Comparison of ENCODE assay signal across 2 cellular contexts in genomic region chr10:129541748-129542487, GRCh38.
TF ChIP-seq lines count a peak whose summit lies in the region.

No MANE protein-coding gene starts in this region.

TF ChIP-seq in H1, 55 proteins besides CTCF, POLR2A, EP300 and RAD21 (continued from another document):
- TF ChIP-seq NRF1 (IDR thresholded peaks at IDR 0.05; ENCODE audit: low read depth, low read length) (no peak), NANOG (IDR thresholded peaks at IDR 0.05; ENCODE audit: insufficient read depth, low read depth, low read length, poor library complexity, severe bottlenecking) (no peak), BRCA1 (IDR thresholded peaks at IDR 0.05; ENCODE audit: low read depth, low read length) (no peak), JUN (IDR thresholded peaks at IDR 0.05; ENCODE audit: low read depth, low read length) (no peak), PHF8 (conservative IDR thresholded peaks at IDR 0.05; ENCODE audit: low read depth, low read length) (no peak), SP4 (IDR thresholded peaks at IDR 0.05; ENCODE audit: low read length) (no peak), CBX5 (IDR thresholded peaks at IDR 0.05; ENCODE audit: low read depth, low read length) (no peak), TBP (IDR thresholded peaks at IDR 0.05; ENCODE audit: low read depth, low read length) (no peak), HDAC6 (IDR thresholded peaks at IDR 0.05; ENCODE audit: low read depth, low read length) (no peak), FOSL1 (IDR thresholded peaks at IDR 0.05; ENCODE audit: insufficient read depth, low read depth, low read length) (no peak)
- TF ChIP-seq, protein P1, sequence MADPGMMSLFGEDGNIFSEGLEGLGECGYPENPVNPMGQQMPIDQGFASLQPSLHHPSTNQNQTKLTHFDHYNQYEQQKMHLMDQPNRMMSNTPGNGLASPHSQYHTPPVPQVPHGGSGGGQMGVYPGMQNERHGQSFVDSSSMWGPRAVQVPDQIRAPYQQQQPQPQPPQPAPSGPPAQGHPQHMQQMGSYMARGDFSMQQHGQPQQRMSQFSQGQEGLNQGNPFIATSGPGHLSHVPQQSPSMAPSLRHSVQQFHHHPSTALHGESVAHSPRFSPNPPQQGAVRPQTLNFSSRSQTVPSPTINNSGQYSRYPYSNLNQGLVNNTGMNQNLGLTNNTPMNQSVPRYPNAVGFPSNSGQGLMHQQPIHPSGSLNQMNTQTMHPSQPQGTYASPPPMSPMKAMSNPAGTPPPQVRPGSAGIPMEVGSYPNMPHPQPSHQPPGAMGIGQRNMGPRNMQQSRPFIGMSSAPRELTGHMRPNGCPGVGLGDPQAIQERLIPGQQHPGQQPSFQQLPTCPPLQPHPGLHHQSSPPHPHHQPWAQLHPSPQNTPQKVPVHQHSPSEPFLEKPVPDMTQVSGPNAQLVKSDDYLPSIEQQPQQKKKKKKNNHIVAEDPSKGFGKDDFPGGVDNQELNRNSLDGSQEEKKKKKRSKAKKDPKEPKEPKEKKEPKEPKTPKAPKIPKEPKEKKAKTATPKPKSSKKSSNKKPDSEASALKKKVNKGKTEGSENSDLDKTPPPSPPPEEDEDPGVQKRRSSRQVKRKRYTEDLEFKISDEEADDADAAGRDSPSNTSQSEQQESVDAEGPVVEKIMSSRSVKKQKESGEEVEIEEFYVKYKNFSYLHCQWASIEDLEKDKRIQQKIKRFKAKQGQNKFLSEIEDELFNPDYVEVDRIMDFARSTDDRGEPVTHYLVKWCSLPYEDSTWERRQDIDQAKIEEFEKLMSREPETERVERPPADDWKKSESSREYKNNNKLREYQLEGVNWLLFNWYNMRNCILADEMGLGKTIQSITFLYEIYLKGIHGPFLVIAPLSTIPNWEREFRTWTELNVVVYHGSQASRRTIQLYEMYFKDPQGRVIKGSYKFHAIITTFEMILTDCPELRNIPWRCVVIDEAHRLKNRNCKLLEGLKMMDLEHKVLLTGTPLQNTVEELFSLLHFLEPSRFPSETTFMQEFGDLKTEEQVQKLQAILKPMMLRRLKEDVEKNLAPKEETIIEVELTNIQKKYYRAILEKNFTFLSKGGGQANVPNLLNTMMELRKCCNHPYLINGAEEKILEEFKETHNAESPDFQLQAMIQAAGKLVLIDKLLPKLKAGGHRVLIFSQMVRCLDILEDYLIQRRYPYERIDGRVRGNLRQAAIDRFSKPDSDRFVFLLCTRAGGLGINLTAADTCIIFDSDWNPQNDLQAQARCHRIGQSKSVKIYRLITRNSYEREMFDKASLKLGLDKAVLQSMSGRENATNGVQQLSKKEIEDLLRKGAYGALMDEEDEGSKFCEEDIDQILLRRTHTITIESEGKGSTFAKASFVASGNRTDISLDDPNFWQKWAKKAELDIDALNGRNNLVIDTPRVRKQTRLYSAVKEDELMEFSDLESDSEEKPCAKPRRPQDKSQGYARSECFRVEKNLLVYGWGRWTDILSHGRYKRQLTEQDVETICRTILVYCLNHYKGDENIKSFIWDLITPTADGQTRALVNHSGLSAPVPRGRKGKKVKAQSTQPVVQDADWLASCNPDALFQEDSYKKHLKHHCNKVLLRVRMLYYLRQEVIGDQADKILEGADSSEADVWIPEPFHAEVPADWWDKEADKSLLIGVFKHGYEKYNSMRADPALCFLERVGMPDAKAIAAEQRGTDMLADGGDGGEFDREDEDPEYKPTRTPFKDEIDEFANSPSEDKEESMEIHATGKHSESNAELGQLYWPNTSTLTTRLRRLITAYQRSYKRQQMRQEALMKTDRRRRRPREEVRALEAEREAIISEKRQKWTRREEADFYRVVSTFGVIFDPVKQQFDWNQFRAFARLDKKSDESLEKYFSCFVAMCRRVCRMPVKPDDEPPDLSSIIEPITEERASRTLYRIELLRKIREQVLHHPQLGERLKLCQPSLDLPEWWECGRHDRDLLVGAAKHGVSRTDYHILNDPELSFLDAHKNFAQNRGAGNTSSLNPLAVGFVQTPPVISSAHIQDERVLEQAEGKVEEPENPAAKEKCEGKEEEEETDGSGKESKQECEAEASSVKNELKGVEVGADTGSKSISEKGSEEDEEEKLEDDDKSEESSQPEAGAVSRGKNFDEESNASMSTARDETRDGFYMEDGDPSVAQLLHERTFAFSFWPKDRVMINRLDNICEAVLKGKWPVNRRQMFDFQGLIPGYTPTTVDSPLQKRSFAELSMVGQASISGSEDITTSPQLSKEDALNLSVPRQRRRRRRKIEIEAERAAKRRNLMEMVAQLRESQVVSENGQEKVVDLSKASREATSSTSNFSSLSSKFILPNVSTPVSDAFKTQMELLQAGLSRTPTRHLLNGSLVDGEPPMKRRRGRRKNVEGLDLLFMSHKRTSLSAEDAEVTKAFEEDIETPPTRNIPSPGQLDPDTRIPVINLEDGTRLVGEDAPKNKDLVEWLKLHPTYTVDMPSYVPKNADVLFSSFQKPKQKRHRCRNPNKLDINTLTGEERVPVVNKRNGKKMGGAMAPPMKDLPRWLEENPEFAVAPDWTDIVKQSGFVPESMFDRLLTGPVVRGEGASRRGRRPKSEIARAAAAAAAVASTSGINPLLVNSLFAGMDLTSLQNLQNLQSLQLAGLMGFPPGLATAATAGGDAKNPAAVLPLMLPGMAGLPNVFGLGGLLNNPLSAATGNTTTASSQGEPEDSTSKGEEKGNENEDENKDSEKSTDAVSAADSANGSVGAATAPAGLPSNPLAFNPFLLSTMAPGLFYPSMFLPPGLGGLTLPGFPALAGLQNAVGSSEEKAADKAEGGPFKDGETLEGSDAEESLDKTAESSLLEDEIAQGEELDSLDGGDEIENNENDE (IDR thresholded peaks at IDR 0.05; ENCODE audit: insufficient replicate concordance, low read length) = no peak

TF ChIP-seq in GM23338, 12 proteins besides CTCF, POLR2A, EP300 and RAD21 (continued from another document):
- TF ChIP-seq REST (IDR thresholded peaks at IDR 0.05; ENCODE audit: unreplicated experiment) (no peak), CREB1 (CRISPR knock-in tag; IDR thresholded peaks at IDR 0.05; ENCODE audit: low read depth) (no peak), ZNF114 (CRISPR knock-in tag; IDR thresholded peaks at IDR 0.05) (no peak), JUNB (IDR thresholded peaks at IDR 0.05; ENCODE audit: unreplicated experiment) (no peak), EZH2 (IDR thresholded peaks at IDR 0.05; ENCODE audit: low read depth, unreplicated experiment) (no peak), NANOG (IDR thresholded peaks at IDR 0.05; ENCODE audit: borderline replicate concordance) (no peak), EZH2phosphoT487 (IDR thresholded peaks at IDR 0.05; ENCODE audit: unreplicated experiment) (no peak), ZNF331 (CRISPR knock-in tag; IDR thresholded peaks at IDR 0.05; ENCODE audit: low read depth) (no peak), POLR2AphosphoS5 (IDR thresholded peaks at IDR 0.05; ENCODE audit: low read depth) (no peak)
- TF ChIP-seq, protein P2, sequence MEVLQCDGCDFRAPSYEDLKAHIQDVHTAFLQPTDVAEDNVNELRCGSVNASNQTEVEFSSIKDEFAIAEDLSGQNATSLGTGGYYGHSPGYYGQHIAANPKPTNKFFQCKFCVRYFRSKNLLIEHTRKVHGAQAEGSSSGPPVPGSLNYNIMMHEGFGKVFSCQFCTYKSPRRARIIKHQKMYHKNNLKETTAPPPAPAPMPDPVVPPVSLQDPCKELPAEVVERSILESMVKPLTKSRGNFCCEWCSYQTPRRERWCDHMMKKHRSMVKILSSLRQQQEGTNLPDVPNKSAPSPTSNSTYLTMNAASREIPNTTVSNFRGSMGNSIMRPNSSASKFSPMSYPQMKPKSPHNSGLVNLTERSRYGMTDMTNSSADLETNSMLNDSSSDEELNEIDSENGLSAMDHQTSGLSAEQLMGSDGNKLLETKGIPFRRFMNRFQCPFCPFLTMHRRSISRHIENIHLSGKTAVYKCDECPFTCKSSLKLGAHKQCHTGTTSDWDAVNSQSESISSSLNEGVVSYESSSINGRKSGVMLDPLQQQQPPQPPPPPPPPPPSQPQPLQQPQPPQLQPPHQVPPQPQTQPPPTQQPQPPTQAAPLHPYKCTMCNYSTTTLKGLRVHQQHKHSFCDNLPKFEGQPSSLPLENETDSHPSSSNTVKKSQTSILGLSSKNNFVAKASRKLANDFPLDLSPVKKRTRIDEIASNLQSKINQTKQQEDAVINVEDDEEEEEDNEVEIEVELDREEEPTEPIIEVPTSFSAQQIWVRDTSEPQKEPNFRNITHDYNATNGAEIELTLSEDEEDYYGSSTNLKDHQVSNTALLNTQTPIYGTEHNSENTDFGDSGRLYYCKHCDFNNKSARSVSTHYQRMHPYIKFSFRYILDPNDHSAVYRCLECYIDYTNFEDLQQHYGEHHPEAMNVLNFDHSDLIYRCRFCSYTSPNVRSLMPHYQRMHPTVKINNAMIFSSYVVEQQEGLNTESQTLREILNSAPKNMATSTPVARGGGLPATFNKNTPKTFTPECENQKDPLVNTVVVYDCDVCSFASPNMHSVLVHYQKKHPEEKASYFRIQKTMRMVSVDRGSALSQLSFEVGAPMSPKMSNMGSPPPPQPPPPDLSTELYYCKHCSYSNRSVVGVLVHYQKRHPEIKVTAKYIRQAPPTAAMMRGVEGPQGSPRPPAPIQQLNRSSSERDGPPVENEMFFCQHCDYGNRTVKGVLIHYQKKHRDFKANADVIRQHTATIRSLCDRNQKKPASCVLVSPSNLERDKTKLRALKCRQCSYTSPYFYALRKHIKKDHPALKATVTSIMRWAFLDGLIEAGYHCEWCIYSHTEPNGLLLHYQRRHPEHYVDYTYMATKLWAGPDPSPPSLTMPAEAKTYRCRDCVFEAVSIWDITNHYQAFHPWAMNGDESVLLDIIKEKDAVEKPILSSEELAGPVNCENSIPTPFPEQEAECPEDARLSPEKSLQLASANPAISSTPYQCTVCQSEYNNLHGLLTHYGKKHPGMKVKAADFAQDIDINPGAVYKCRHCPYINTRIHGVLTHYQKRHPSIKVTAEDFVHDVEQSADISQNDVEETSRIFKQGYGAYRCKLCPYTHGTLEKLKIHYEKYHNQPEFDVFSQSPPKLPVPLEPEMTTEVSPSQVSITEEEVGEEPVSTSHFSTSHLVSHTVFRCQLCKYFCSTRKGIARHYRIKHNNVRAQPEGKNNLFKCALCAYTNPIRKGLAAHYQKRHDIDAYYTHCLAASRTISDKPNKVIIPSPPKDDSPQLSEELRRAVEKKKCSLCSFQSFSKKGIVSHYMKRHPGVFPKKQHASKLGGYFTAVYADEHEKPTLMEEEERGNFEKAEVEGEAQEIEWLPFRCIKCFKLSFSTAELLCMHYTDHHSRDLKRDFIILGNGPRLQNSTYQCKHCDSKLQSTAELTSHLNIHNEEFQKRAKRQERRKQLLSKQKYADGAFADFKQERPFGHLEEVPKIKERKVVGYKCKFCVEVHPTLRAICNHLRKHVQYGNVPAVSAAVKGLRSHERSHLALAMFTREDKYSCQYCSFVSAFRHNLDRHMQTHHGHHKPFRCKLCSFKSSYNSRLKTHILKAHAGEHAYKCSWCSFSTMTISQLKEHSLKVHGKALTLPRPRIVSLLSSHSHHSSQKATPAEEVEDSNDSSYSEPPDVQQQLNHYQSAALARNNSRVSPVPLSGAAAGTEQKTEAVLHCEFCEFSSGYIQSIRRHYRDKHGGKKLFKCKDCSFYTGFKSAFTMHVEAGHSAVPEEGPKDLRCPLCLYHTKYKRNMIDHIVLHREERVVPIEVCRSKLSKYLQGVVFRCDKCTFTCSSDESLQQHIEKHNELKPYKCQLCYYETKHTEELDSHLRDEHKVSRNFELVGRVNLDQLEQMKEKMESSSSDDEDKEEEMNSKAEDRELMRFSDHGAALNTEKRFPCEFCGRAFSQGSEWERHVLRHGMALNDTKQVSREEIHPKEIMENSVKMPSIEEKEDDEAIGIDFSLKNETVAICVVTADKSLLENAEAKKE (CRISPR knock-in tag; IDR thresholded peaks at IDR 0.05) = no peak
- TF ChIP-seq, protein P3, sequence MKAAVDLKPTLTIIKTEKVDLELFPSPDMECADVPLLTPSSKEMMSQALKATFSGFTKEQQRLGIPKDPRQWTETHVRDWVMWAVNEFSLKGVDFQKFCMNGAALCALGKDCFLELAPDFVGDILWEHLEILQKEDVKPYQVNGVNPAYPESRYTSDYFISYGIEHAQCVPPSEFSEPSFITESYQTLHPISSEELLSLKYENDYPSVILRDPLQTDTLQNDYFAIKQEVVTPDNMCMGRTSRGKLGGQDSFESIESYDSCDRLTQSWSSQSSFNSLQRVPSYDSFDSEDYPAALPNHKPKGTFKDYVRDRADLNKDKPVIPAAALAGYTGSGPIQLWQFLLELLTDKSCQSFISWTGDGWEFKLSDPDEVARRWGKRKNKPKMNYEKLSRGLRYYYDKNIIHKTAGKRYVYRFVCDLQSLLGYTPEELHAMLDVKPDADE (IDR thresholded peaks at IDR 0.05) = no peak
TF ChIP-seq in GM23338: peak in this region for 0.
